In the genomic region with DNA sequence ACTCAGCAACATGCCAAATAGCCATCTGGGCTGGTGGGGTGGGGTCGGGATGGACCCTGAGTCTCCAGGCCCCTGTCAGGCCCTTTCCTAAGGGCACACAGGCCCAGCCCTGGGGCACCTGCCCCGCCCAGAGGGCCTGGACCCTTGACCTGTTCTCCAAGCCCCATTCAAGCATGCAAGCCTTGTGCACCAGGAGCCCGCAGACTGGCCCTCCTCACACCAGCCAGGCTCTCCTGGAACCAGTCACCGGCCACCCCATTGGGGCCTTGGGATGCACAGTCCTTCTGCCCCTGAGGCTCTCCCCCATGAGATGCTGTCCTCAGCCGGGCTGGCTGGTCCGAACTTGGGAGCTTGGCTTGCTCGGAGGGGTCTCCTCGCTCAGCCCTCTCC, we compare ENCODE assay signal across 17 cellular contexts. TPM values are rescaled to one million over a fixed set of nuclear protein-coding genes. Genes with fewer than 3 reads are reported as not detected.
DNase-seq lines count a peak whose midpoint lies in the region; FAIRE-seq and TF ChIP-seq lines count a peak whose summit lies in the region.
"Had no signal": no experiment of that assay in that cellular context is flagged by ENCODE, and none has a peak within 500 bp of the region (broad histone marks: within the 10 kb centered on the region; RNA-seq: fewer than 3 reads in every experiment).

No MANE protein-coding gene starts in this region.

- CTCF ChIA-PET in OCI-LY7 (lab: Charles Lee; ENCODE audit: unreplicated experiment), result interaction anchor here (0.6 to 1.3 kb wide), 4 partner anchors 39 to 91 kb away, joined by 3 to 4 read pairs (median 4); no protein-coding TSS in a partner anchor

- TF ChIP-seq CTCF in H9 (conservative IDR thresholded peaks at IDR 0.05), result no peak
- no peak for TF ChIP-seq CTCF in OCI-LY7 (conservative IDR thresholded peaks at IDR 0.05; ENCODE audit: low read length)
- TF ChIP-seq CTCF in glutamatergic neuron (IDR thresholded peaks at IDR 0.05; ENCODE audit: partially characterized antibody, unreplicated experiment), result no peak
- TF ChIP-seq CTCF in osteoblast (IDR thresholded peaks at IDR 0.05; ENCODE audit: extremely low read depth, low read depth, low read length), result no peak

- no peak overlapping the region for H3K4ac ChIP-seq in H9 (ENCODE audit: low read depth, low read length)

- no peak overlapping the region for H2BK5ac ChIP-seq in H9 (ENCODE audit: insufficient read length, low read length)

- no peaks in the 10 kb centered on the region for H3K9me2 ChIP-seq in OCI-LY7 (ENCODE audit: insufficient read depth, low read length)

- no TSS peak for BruUV-seq in OCI-LY7 (replicated peaks; lab: Mats Ljungman, UMichigan)

- H3K27me3 Mint-ChIP-seq in H9 (ENCODE audit: low read depth) (peaks cover 10% of the 10 kb centered on the region; the same call in 1 of the 2 replicates), glutamatergic neuron (ENCODE audit: unreplicated experiment) (peaks cover 32% of the 10 kb centered on the region)
- H3K27me3 Mint-ChIP-seq: B cell had no signal

- H3K27ac Mint-ChIP-seq in H9 (peak overlapping the region; percentile 82 to 98 (median 95); a peak in 6 of 7 replicates), glutamatergic neuron (ENCODE audit: unreplicated experiment) (peak overlapping the region; percentile 99)
- H3K27ac Mint-ChIP-seq: activated CD4-positive, alpha-beta T cell treated with anti-CD3 and anti-CD28 coated beads, Interleukin-2, amount 10 ng/mL, durations not matched to agents 24 days and 14 days; B cell had no signal

- POLR2A ChIA-PET in OCI-LY7 (lab: Charles Lee), result interaction anchor here (0.6 to 2.3 kb wide), 3 partner anchors 9 to 19 kb away, joined by 3 to 8 read pairs (median 3); no protein-coding TSS in a partner anchor

- no peak overlapping the region for H4K8ac ChIP-seq in H9 (replicated peaks; ENCODE audit: insufficient read length, low read depth, low read length)

- H3K4me1 Mint-ChIP-seq in H9 (peaks cover 73 to 81% of the 10 kb centered on the region in 2 experiments), glutamatergic neuron (ENCODE audit: low read depth, unreplicated experiment) (peaks cover 53% of the 10 kb centered on the region)

- intact Hi-C loops in OCI-LY7 (cut with micrococcal nuclease; ENCODE audit: unreplicated experiment), result loop anchor here (1.0 to 2.0 kb wide), 3 partner anchors 40 to 91 kb away; no protein-coding TSS in a partner anchor

- H3K4me1 ChIP-seq in H9 (ENCODE audit: insufficient read depth, low read length) (peaks cover 14% of the 10 kb centered on the region; the same call in 1 of the 2 replicates), OCI-LY7 (ENCODE audit: insufficient read depth, low read length, poor library complexity, severe bottlenecking) (peaks cover 96% of the 10 kb centered on the region), osteoblast (ENCODE audit: insufficient read depth, low read length) (no peaks in the 10 kb centered on the region)

- H3K79me1 ChIP-seq in H9 (ENCODE audit: insufficient read depth, low read depth, low read length, poor library complexity, severe bottlenecking), result no peaks in the 10 kb centered on the region

- H2BK20ac ChIP-seq in H9 (ENCODE audit: low read depth, low read length, poor library complexity, severe bottlenecking), result no peak overlapping the region

- peak overlapping the region; percentile 83 for H3K14ac ChIP-seq in H9 (ENCODE audit: insufficient read depth, low read length)

- no peak overlapping the region for H3T11ph ChIP-seq in H9 (ENCODE audit: low read length)

- H3K27me3 ChIP-seq in H9 (ENCODE audit: insufficient read depth, low read length) (no peaks in the 10 kb centered on the region), osteoblast (ENCODE audit: insufficient read depth, low read length) (peaks cover 8% of the 10 kb centered on the region)

- H3K27ac ChIP-seq in H9 (ENCODE audit: insufficient read length, low read depth, low read length) (no peak overlapping the region), OCI-LY7 (ENCODE audit: low read depth, low read length, poor library complexity, severe bottlenecking) (peak overlapping the region; percentile 87), osteoblast (ENCODE audit: low read depth, low read length) (no peak overlapping the region)
- H3K27ac ChIP-seq: skin epidermis had no signal

- no peaks in the 10 kb centered on the region; a peak in 1 of 7 replicates for H3K36me3 Mint-ChIP-seq in H9 (ENCODE audit: insufficient read depth in 1 of 3, low read depth in 3 of 3)
- H3K36me3 Mint-ChIP-seq in glutamatergic neuron (ENCODE audit: unreplicated experiment), result no peaks in the 10 kb centered on the region

- no peak overlapping the region for H2BK15ac ChIP-seq in H9 (ENCODE audit: low read depth, low read length)

- no peaks in the 10 kb centered on the region for H3K23me2 ChIP-seq in H9 (ENCODE audit: insufficient read length, low read depth, low read length, poor library complexity, severe bottlenecking)

- peak overlapping the region; percentile 71 for H3K18ac ChIP-seq in H9 (ENCODE audit: insufficient read length, low read depth, low read length)

- no peak overlapping the region for H4K5ac ChIP-seq in H9 (ENCODE audit: insufficient read length, low read depth, low read length)

- H4K20me1 ChIP-seq in H9 (ENCODE audit: control insufficient read depth, insufficient read depth, insufficient read length) (no peaks in the 10 kb centered on the region), OCI-LY7 (ENCODE audit: insufficient read depth, low read length) (no peaks in the 10 kb centered on the region), osteoblast (ENCODE audit: insufficient read depth, low read length) (no peaks in the 10 kb centered on the region)

- H2BK120ac ChIP-seq in H9 (ENCODE audit: low read depth, low read length, poor library complexity, severe bottlenecking), result no peak overlapping the region

- H3K36me3 ChIP-seq in OCI-LY7 (ENCODE audit: insufficient read depth, low read length) (no peaks in the 10 kb centered on the region), osteoblast (ENCODE audit: insufficient read depth, low read length) (no peaks in the 10 kb centered on the region)

- WGBS in H9 (ENCODE audit: extremely low coverage, insufficient read length, low lambda C conversion rate), result no CpG with 5 or more reads among the region's 8 CpGs

- no peak overlapping the region for H3K4me2 ChIP-seq in H9 (ENCODE audit: insufficient read depth, insufficient read length, low read length)
- peak overlapping the region; percentile 92 for H3K4me2 ChIP-seq in OCI-LY7 (ENCODE audit: low read length)
- no peak overlapping the region for H3K4me2 ChIP-seq in osteoblast (ENCODE audit: insufficient read depth, low read length)

- peak overlapping the region; percentile 56 for H3K4me3 ChIP-seq in OCI-LY7 (ENCODE audit: low read depth, low read length, poor library complexity, severe bottlenecking)
- no peak overlapping the region for H3K4me3 ChIP-seq in osteoblast (ENCODE audit: insufficient read depth, low read length)
- H3K4me3 ChIP-seq: skin epidermis had no signal

- no peak overlapping the region for H3K23ac ChIP-seq in H9 (ENCODE audit: insufficient read length, low read depth, low read length)

- FAIRE-seq in frontal cortex (lab: Jason Lieb, UNC), result no peak
- FAIRE-seq: RCC 7860 had no signal

- H3K9ac ChIP-seq in H9 (ENCODE audit: extremely low read depth, insufficient read length, low read length), result no peak overlapping the region

- H3K9me3 Mint-ChIP-seq in H9 (no peaks in the 10 kb centered on the region; a peak in 1 of 5 replicates), glutamatergic neuron (ENCODE audit: unreplicated experiment) (peaks cover 28% of the 10 kb centered on the region)
- H3K9me3 Mint-ChIP-seq: activated CD4-positive, alpha-beta T cell treated with anti-CD3 and anti-CD28 coated beads, Interleukin-2, amount 10 ng/mL, durations not matched to agents 24 days and 14 days had no signal

- no peak overlapping the region; a peak in 2 of 5 replicates for H3K4me3 Mint-ChIP-seq in H9
- H3K4me3 Mint-ChIP-seq in glutamatergic neuron (ENCODE audit: unreplicated experiment), result peak overlapping the region; percentile 83
- H3K4me3 Mint-ChIP-seq: activated CD4-positive, alpha-beta T cell treated with anti-CD3 and anti-CD28 coated beads, Interleukin-2, amount 10 ng/mL, durations not matched to agents 24 days and 14 days; B cell had no signal

- DNase-seq in H9 (no peak), OCI-LY7 (ENCODE audit: low spot score) (no peak), glutamatergic neuron (no peak), osteoblast (ENCODE audit: insufficient read length, low spot score, missing footprints) (peak; percentile 83), GDM1 (lab: John Stamatoyannopoulos, UW) (no peak), frontal cortex (ENCODE audit: low spot score in 2 of 2) (no peak), NCI-H2171 (lab: John Stamatoyannopoulos, UW) (no peak)
- DNase-seq: activated CD4-positive, alpha-beta T cell treated with anti-CD3 and anti-CD28 coated beads, Interleukin-2, amount 10 ng/mL, durations not matched to agents 24 days and 14 days; activated naive CD4-positive, alpha-beta T cell treated with anti-CD3 and anti-CD28 coated beads, Interleukin-2, amount 50 U/mL, for 16 hours; cortex of kidney; foreskin fibroblast; KBM-7; left colon; stimulated activated CD4-positive, alpha-beta T cell treated with anti-CD3 and anti-CD28 coated beads, Interleukin-4, amount 100 ng/mL, for 1 hour had no signal

- peak overlapping the region; percentile 31 for H2BK12ac ChIP-seq in H9 (ENCODE audit: insufficient read length, low read depth, low read length)

- H3K9me3 ChIP-seq in H9 (ENCODE audit: control insufficient read depth, low read depth, low read length) (no peaks in the 10 kb centered on the region), OCI-LY7 (ENCODE audit: low read length) (no peaks in the 10 kb centered on the region), osteoblast (ENCODE audit: low read depth, low read length) (no peaks in the 10 kb centered on the region)

- H2AK5ac ChIP-seq in H9 (ENCODE audit: insufficient read length, low read length), result no peak overlapping the region

- H3K56ac ChIP-seq in H9 (ENCODE audit: insufficient read length, low read depth, low read length), result no peak overlapping the region

- H3K79me2 ChIP-seq in H9 (ENCODE audit: insufficient read depth, low read length) (no peaks in the 10 kb centered on the region), OCI-LY7 (ENCODE audit: insufficient read depth, low read depth, low read length) (no peaks in the 10 kb centered on the region), osteoblast (ENCODE audit: insufficient read depth, low read length) (no peaks in the 10 kb centered on the region)

- H2AFZ ChIP-seq in H9 (ENCODE audit: low read length), result no peak overlapping the region
- no peak overlapping the region for H2AFZ ChIP-seq in OCI-LY7 (ENCODE audit: low read length)
- H2AFZ ChIP-seq in osteoblast (ENCODE audit: low read length), result no peak overlapping the region

- peak overlapping the region; percentile 31 for H4K91ac ChIP-seq in H9 (ENCODE audit: insufficient read length, low read depth, low read length)

RNA-seq across cellular contexts. Expression of gene KLF13, which starts 20.6 kb away (rescaled TPM):
- total RNA-seq in H9 (2021) (30.6 and 33.4 TPM in 2 replicates), OCI-LY7 (2022) (62.6 and 63.2 TPM in 2 replicates), glutamatergic neuron (ENCODE audit: unreplicated experiment) (141 TPM), osteoblast (53.3 and 58.6 TPM in 2 replicates), frontal cortex (45.2 TPM)
- total RNA-seq in OCI-LY7 (2014; rRNA removed; shearing (Covaris generic)), result 62.0 and 64.6 TPM in 2 replicates
